11 cellular contexts compared by ENCODE assay signal in genomic region chr18:49471532-49471931, GRCh38.
"Had no signal": no experiment of that assay in that cellular context is flagged by ENCODE, and none has a peak within 500 bp of the region (broad histone marks: within the 10 kb centered on the region; RNA-seq: fewer than 3 reads in every experiment).

No MANE protein-coding gene starts in this region.

- H3K4me3 ChIP-seq: GM23248, GM23338, HAP-1 had no signal

- FAIRE-seq: H1, H54 had no signal

- H3K9ac ChIP-seq: GM23248 had no signal

- ATAC-seq: GM23338, HCT116 had no signal

- H3K36me3 ChIP-seq: HAP-1 had no signal

- DNase-seq: GM23248, GOT3, H7, H9, HCEC 1CT, HFFc6 had no signal

- H2AFZ ChIP-seq: GM23248, GM23338 had no signal

- H3K27ac ChIP-seq: GM23248 had no signal

- H3K4me2 ChIP-seq: GM23338 had no signal

- H3K9me3 ChIP-seq: HAP-1 had no signal
